15 cellular contexts compared by ENCODE assay signal in genomic region chr22:19497245-19497644, GRCh38. TPM values are rescaled to one million over a fixed set of nuclear protein-coding genes. Genes with fewer than 3 reads are reported as not detected.
A peak's percentile ranks its signal among the peaks of the same experiment; 100 is the strongest.
DNase-seq lines count a peak whose midpoint lies in the region; ATAC-seq and TF ChIP-seq lines count a peak whose summit lies in the region.
"Had no signal": no experiment of that assay in that cellular context is flagged by ENCODE, and none has a peak within 500 bp of the region (broad histone marks: within the 10 kb centered on the region; RNA-seq: fewer than 3 reads in every experiment).

No MANE protein-coding gene starts in this region.

- no peak for TF ChIP-seq CTCF in fibroblast of lung (conservative IDR thresholded peaks at IDR 0.05 in 1 of 2, IDR thresholded peaks at IDR 0.05 in 1 of 2; ENCODE audit: low read depth in 1 of 2, low read length in 2 of 2)

- no peak overlapping the region for H3K4me3 ChIP-seq in fibroblast of lung (replicated peaks in 1 of 4; ENCODE audit: control extremely low read depth in 1 of 4, insufficient read depth in 1 of 4, low read depth in 3 of 4, low read length in 4 of 4)
- no peak overlapping the region for H3K4me3 ChIP-seq in skeletal muscle cell (ENCODE audit: low read depth, low read length)
- H3K4me3 ChIP-seq: upper lobe of left lung had no signal

- ATAC-seq in HG03097 (IDR thresholded peaks at IDR 0.05; ENCODE audit: low FRiP score, unreplicated experiment), result no peak

- peak overlapping the region; percentile 20 for H3K9ac ChIP-seq in fibroblast of lung (ENCODE audit: insufficient read depth, low read length)

- peaks cover 3% of the 10 kb centered on the region for H3K4me1 ChIP-seq in fibroblast of lung (ENCODE audit: control insufficient read depth, extremely low read depth, insufficient read depth, low read length)

- no peaks in the 10 kb centered on the region for H4K20me1 ChIP-seq in fibroblast of lung (ENCODE audit: control insufficient read depth, extremely low read depth, insufficient read depth, low read length)

- no peaks in the 10 kb centered on the region for H3K27me3 ChIP-seq in fibroblast of lung (ENCODE audit: control insufficient read depth, insufficient read depth, low read length)
- H3K27me3 ChIP-seq: upper lobe of left lung had no signal

- no peaks in the 10 kb centered on the region for H3K9me3 ChIP-seq in fibroblast of lung (ENCODE audit: control insufficient read depth, insufficient read depth, low read depth, low read length)
- H3K9me3 ChIP-seq: upper lobe of left lung had no signal

- H3K27ac ChIP-seq in fibroblast of lung (ENCODE audit: insufficient read depth, low read length), result peak overlapping the region; percentile 60
- H3K27ac ChIP-seq: upper lobe of left lung had no signal

- H2AFZ ChIP-seq in fibroblast of lung (ENCODE audit: low read length), result peak overlapping the region; percentile 6

- no peaks in the 10 kb centered on the region for H3K79me2 ChIP-seq in fibroblast of lung (ENCODE audit: control insufficient read depth, insufficient read depth, low read length)

- no peak overlapping the region for H3K4me2 ChIP-seq in fibroblast of lung (ENCODE audit: extremely low read depth, insufficient read depth, low read length)

- peak; percentile 59 for DNase-seq in HCEC 1CT
- peak; percentile 42 for DNase-seq in SHP77 treated with DMSO at 0.1 percent for 48 hours (lab: John Stamatoyannopoulos, UW)
- DNase-seq in fibroblast of lung (ENCODE audit: low read depth in 2 of 2), result peak; percentile 78 to 93
- peak; percentile 87 for DNase-seq in skeletal muscle cell (ENCODE audit: low read depth)
- no peak for DNase-seq in NCI-H82 treated with DMSO at 0.1 percent for 48 hours (lab: John Stamatoyannopoulos, UW; ENCODE audit: unreplicated experiment)
- DNase-seq in central memory CD4-positive, alpha-beta T cell, result no peak
- DNase-seq: activated CD4-positive, alpha-beta T cell treated with anti-CD3 and anti-CD28 coated beads for 48 hours; cortex of kidney; DMS79; head of caudate nucleus; KG1; NCI-H2171; SIG-M5; upper lobe of left lung had no signal

- H3K36me3 ChIP-seq in fibroblast of lung (ENCODE audit: control insufficient read depth, insufficient read depth, low read length), result peaks cover 3% of the 10 kb centered on the region
- H3K36me3 ChIP-seq: upper lobe of left lung had no signal

RNA-seq across cellular contexts. Expression of gene CDC45, which starts 17.5 kb away (rescaled TPM):
- 1.0 and 3.8 TPM in 2 replicates for total RNA-seq in fibroblast of lung
- 12.0 and 30.4 TPM in 2 replicates for polyA plus RNA-seq in fibroblast of lung
- polyA plus RNA-seq in fibroblast of lung (2012), result 7.5 and 21.4 TPM in 2 replicates
- 18.5 and 31.2 TPM in 2 replicates for polyA minus RNA-seq in fibroblast of lung (ENCODE audit: low replicate concordance)

RNA-seq across cellular contexts. Expression of gene UFD1, which starts 18.3 kb away (rescaled TPM):
- 39.3 and 41.3 TPM in 2 replicates for total RNA-seq in fibroblast of lung
- polyA plus RNA-seq in fibroblast of lung, result 86.2 and 140 TPM in 2 replicates
- 71.0 and 111 TPM in 2 replicates for polyA plus RNA-seq in fibroblast of lung (2012)
- polyA minus RNA-seq in fibroblast of lung (ENCODE audit: low replicate concordance), result 131 and 233 TPM in 2 replicates

RNA-seq across cellular contexts. Expression of gene CLDN5, which starts 27.0 kb away (rescaled TPM):
- 0.33 and 0.51 TPM in 2 replicates for total RNA-seq in fibroblast of lung
- not detected in 2 replicates for polyA plus RNA-seq in fibroblast of lung
- polyA plus RNA-seq in fibroblast of lung (2012), result 0.13 TPM in 2 replicates
- not detected in 2 replicates for polyA minus RNA-seq in fibroblast of lung (ENCODE audit: low replicate concordance)

RNA-seq across cellular contexts. Expression of gene C22orf39, which starts 49.7 kb away (rescaled TPM):
- total RNA-seq in fibroblast of lung, result 16.2 and 17.7 TPM in 2 replicates
- polyA plus RNA-seq in fibroblast of lung, result 14.2 and 15.9 TPM in 2 replicates
- polyA plus RNA-seq in fibroblast of lung (2012), result 17.3 and 17.4 TPM in 2 replicates
- polyA minus RNA-seq in fibroblast of lung (ENCODE audit: low replicate concordance), result 11.3 and 18.6 TPM in 2 replicates

Comparison
In these comparisons a context has a peak if more than half of its experiments do, and no peak if none do; other contexts are left out.
1. DNase-seq: peak in HCEC 1CT (single experiment), SHP77 treated with DMSO at 0.1 percent for 48 hours (single experiment), fibroblast of lung (2 of 2) and skeletal muscle cell (single experiment); none in NCI-H82 treated with DMSO at 0.1 percent for 48 hours (single experiment) and central memory CD4-positive, alpha-beta T cell (single experiment).